25 cellular contexts compared by ENCODE assay signal in genomic region chr4:112185740-112186670, GRCh38. TPM values are rescaled to one million over a fixed set of nuclear protein-coding genes. Genes with fewer than 3 reads are reported as not detected.
DNase-seq lines count a peak whose midpoint lies in the region; ATAC-seq, FAIRE-seq and TF ChIP-seq lines count a peak whose summit lies in the region.
"Had no signal": no experiment of that assay in that cellular context is flagged by ENCODE, and none has a peak within 500 bp of the region (broad histone marks: within the 10 kb centered on the region; RNA-seq: fewer than 3 reads in every experiment).

No MANE protein-coding gene starts in this region.

- peaks cover 0 to 4% (median 3%) of the 10 kb centered on the region in 3 donors for H3K36me3 Mint-ChIP-seq in CD8-positive, alpha-beta memory T cell
- H3K36me3 Mint-ChIP-seq: memory B cell had no signal

- SMC1A ChIA-PET in GM12878 (lab: Charles Lee; ENCODE audit: uncharacterized antibody, unreplicated experiment), result interaction anchor here (1.1 kb wide), 1 partner anchor 39 kb away, joined by 3 read pairs; no protein-coding TSS in a partner anchor

- peak overlapping the region; percentile 23; the same call in 1 of the 2 replicates for H2AFZ ChIP-seq in GM12878 (ENCODE audit: control insufficient read depth, low read depth, low read length)

- H3K9me3 Mint-ChIP-seq in CD8-positive, alpha-beta memory T cell, result no peaks in the 10 kb centered on the region
- H3K9me3 Mint-ChIP-seq: memory B cell; stimulated activated memory B cell treated with anti-CD40 and anti-IgM and Interleukin-4, amounts not matched to agents 10 μg/mL and 1 μg/mL and 100 μg/mL, for 72 hours; T-helper 1 cell treated with Interleukin-12 subunit alpha and Interleukin-12 subunit beta and Interleukin-4 antibody, amounts not matched to agents 30 μg/mL and 1 μg/mL, for 36 hours had no signal

- RAD21 ChIA-PET in GM12878 (lab: Charles Lee; ENCODE audit: unreplicated experiment), result no interaction called here

- H3K9me3 ChIP-seq in GM12878 (replicated peaks; ENCODE audit: control insufficient read depth, insufficient read depth, low read length), result no peaks in the 10 kb centered on the region
- H3K9me3 ChIP-seq in right lobe of liver, result no peaks in the 10 kb centered on the region
- H3K9me3 ChIP-seq in CD8-positive, alpha-beta memory T cell (ENCODE audit: low read length), result no peaks in the 10 kb centered on the region
- H3K9me3 ChIP-seq: ovary had no signal

- TF ChIP-seq POLR2A in NB4 (IDR thresholded peaks at IDR 0.05; ENCODE audit: extremely low read depth, insufficient read length) (no peak), GM12878 (IDR thresholded peaks at IDR 0.05; ENCODE audit: low read depth, low read length) (no peak), right lobe of liver (IDR thresholded peaks at IDR 0.05) (no peak)

- FAIRE-seq in GM12878 (lab: Jason Lieb, UNC), result no peak

- no peak overlapping the region for H3K27ac Mint-ChIP-seq in CD8-positive, alpha-beta memory T cell
- H3K27ac Mint-ChIP-seq: activated CD4-positive, alpha-beta T cell treated with anti-CD3 and anti-CD28 coated beads, Interleukin-2, amount 10 ng/mL, durations not matched to agents 7 days and 5 days; memory B cell; stimulated activated memory B cell treated with anti-CD40 and anti-IgM and Interleukin-4, amounts not matched to agents 10 μg/mL and 1 μg/mL and 100 μg/mL, for 72 hours; T-helper 1 cell treated with Interleukin-12 subunit alpha and Interleukin-12 subunit beta and Interleukin-4 antibody, amounts not matched to agents 30 μg/mL and 1 μg/mL, for 36 hours had no signal

- H3K4me3 Mint-ChIP-seq in CD8-positive, alpha-beta memory T cell, result no peak overlapping the region
- H3K4me3 Mint-ChIP-seq: activated CD4-positive, alpha-beta T cell treated with anti-CD3 and anti-CD28 coated beads, Interleukin-2, amount 10 ng/mL, durations not matched to agents 7 days and 5 days; memory B cell; stimulated activated memory B cell treated with anti-CD40 and anti-IgM and Interleukin-4, amounts not matched to agents 10 μg/mL and 1 μg/mL and 100 μg/mL, for 72 hours; T-helper 1 cell treated with Interleukin-12 subunit alpha and Interleukin-12 subunit beta and Interleukin-4 antibody, amounts not matched to agents 30 μg/mL and 1 μg/mL, for 36 hours had no signal

- in situ Hi-C loops in GM12878 (cut with MboI), result no loop called here

- POLR2A ChIA-PET in GM12878 (lab: Charles Lee), result interaction anchor here (0.7 kb wide), 1 partner anchor 346 kb away, joined by 3 read pairs; no protein-coding TSS in a partner anchor
- POLR2A ChIA-PET in CD8-positive, alpha-beta memory T cell (lab: Charles Lee), result no interaction called here

- CTCF ChIA-PET in GM12878 (lab: Yijun Ruan, JAX), result interaction anchor here (0.6 kb wide), 1 partner anchor 37 kb away, joined by 3 read pairs; no protein-coding TSS in a partner anchor
- CTCF ChIA-PET in CD8-positive, alpha-beta memory T cell (lab: Charles Lee), result no interaction called here

- no peaks in the 10 kb centered on the region for H3K79me2 ChIP-seq in GM12878 (ENCODE audit: control insufficient read depth, insufficient read depth, low read length)

- no peak for ATAC-seq in GM12878
- ATAC-seq in right lobe of liver, result peak; percentile 35 to 67 (median 36)
- no peak for ATAC-seq in HG03135 (IDR thresholded peaks at IDR 0.05; ENCODE audit: unreplicated experiment)
- ATAC-seq: foreskin keratinocyte; right cardiac atrium; stimulated activated memory B cell treated with anti-CD40 and anti-IgM and Interleukin-4, amounts not matched to agents 10 μg/mL and 1 μg/mL and 100 μg/mL, for 72 hours had no signal

- H3K27me3 ChIP-seq in GM12878 (replicated peaks in 1 of 2; ENCODE audit: control insufficient read depth in 2 of 2, insufficient read depth in 2 of 2, low read length in 1 of 2), result no peaks in the 10 kb centered on the region
- H3K27me3 ChIP-seq in right lobe of liver, result no peaks in the 10 kb centered on the region
- no peaks in the 10 kb centered on the region for H3K27me3 ChIP-seq in CD8-positive, alpha-beta memory T cell (ENCODE audit: insufficient read depth, low read length, poor library complexity, severe bottlenecking)
- H3K27me3 ChIP-seq: foreskin keratinocyte, ovary had no signal

- no peak overlapping the region for H3K27ac ChIP-seq in GM12878 (ENCODE audit: control insufficient read depth, insufficient read depth)
- H3K27ac ChIP-seq in right lobe of liver, result no peak overlapping the region
- H3K27ac ChIP-seq in caudate nucleus (ENCODE audit: low read depth, low read length), result no peak overlapping the region
- no peak overlapping the region for H3K27ac ChIP-seq in CD8-positive, alpha-beta memory T cell (ENCODE audit: low read depth, low read length)
- H3K27ac ChIP-seq: C4-2B, foreskin keratinocyte, ovary had no signal

- DNase-seq in CD1c-positive myeloid dendritic cell (ENCODE audit: extremely low spot score) (peak; percentile 9), NB4 (ENCODE audit: low read depth) (peak; percentile 85), GM12878 (ENCODE audit: low read depth, low spot score) (no peak), right lobe of liver (no peak), caudate nucleus (lab: John Stamatoyannopoulos, UW) (no peak), activated T-cell treated with anti-CD3 and anti-CD28 coated beads for 4 hours (no peak)
- DNase-seq in CD8-positive, alpha-beta memory T cell, result no peak
- DNase-seq: activated CD4-positive, alpha-beta T cell treated with anti-CD3 and anti-CD28 coated beads, Interleukin-2, amount 10 ng/mL, durations not matched to agents 7 days and 5 days; activated CD8-positive, alpha-beta memory T cell treated with anti-CD3 and anti-CD28 coated beads, Interleukin-2, amount 50 U/mL, for 48 hours; activated effector memory CD4-positive, alpha-beta T cell treated with Interleukin-2 at 50 U/mL for 16 hours; dermis blood vessel endothelial cell; DMS 273 treated with DMSO at 0.1 percent for 48 hours; foreskin keratinocyte; GOT3; hypothalamus; NCI-H524 treated with DMSO at 0.1 percent for 48 hours; OCI-M1; ovary; right cardiac atrium; SHP77 had no signal

- no peaks in the 10 kb centered on the region for H3K36me3 ChIP-seq in GM12878 (ENCODE audit: control insufficient read depth in 2 of 2, insufficient read depth in 2 of 2, low read length in 1 of 2)
- peaks cover 0 to 2% (median 0%) of the 10 kb centered on the region in 4 donors for H3K36me3 ChIP-seq in right lobe of liver
- no peaks in the 10 kb centered on the region for H3K36me3 ChIP-seq in CD8-positive, alpha-beta memory T cell (ENCODE audit: insufficient read depth, low read length)
- H3K36me3 ChIP-seq: ovary had no signal

- H3K4me3 ChIP-seq in NB4 (ENCODE audit: low read depth, low read length) (no peak overlapping the region), GM12878 (no peak overlapping the region), right lobe of liver (no peak overlapping the region)
- no peak overlapping the region for H3K4me3 ChIP-seq in CD8-positive, alpha-beta memory T cell (ENCODE audit: low read length)
- H3K4me3 ChIP-seq: ovary had no signal

- intact Hi-C loops in GM12878 (cut with micrococcal nuclease; ENCODE audit: unreplicated experiment), result no loop called here
- intact Hi-C loops in right lobe of liver (cut with DNase I), result no loop called here

- peaks cover 11 to 23% (median 13%) of the 10 kb centered on the region in 3 donors for H3K4me1 Mint-ChIP-seq in CD8-positive, alpha-beta memory T cell
- H3K4me1 Mint-ChIP-seq: memory B cell; stimulated activated memory B cell treated with anti-CD40 and anti-IgM and Interleukin-4, amounts not matched to agents 10 μg/mL and 1 μg/mL and 100 μg/mL, for 72 hours had no signal

- H4K20me1 ChIP-seq in GM12878 (ENCODE audit: control insufficient read depth, insufficient read depth), result no peaks in the 10 kb centered on the region

- TF ChIP-seq CTCF in NB4 (IDR thresholded peaks at IDR 0.05; ENCODE audit: low read depth, low read length) (no peak), GM12878 (IDR thresholded peaks at IDR 0.05 in 2 of 3, conservative IDR thresholded peaks at IDR 0.05 in 1 of 3; ENCODE audit: control insufficient read depth in 2 of 3, extremely low read depth in 1 of 3, insufficient read depth in 1 of 3, low read depth in 3 of 3, low read length in 3 of 3) (no peak), right lobe of liver (IDR thresholded peaks at IDR 0.05) (no peak)

- no peak overlapping the region for H3K9ac ChIP-seq in GM12878 (ENCODE audit: control insufficient read depth, insufficient read depth, low read length)

- WGBS in GM12878 (ENCODE audit: insufficient coverage, insufficient replicate concordance, low lambda C conversion rate, missing lambda C conversion rate), result 85% methylated on average over 8 of the region's 8 CpGs
- WGBS in right lobe of liver (ENCODE audit: insufficient coverage, low coverage, low lambda C conversion rate, missing lambda C conversion rate), result 53% methylated on average over 8 of the region's 8 CpGs

- no peak for TF ChIP-seq RAD21 in GM12878 (IDR thresholded peaks at IDR 0.05; ENCODE audit: insufficient read depth, low read depth, low read length)

- no peak overlapping the region for H3K4me2 ChIP-seq in GM12878 (ENCODE audit: control insufficient read depth, insufficient read depth)

- no TSS peak for BruUV-seq in GM12878 (replicated peaks; lab: Mats Ljungman, UMichigan)

- no peaks in the 10 kb centered on the region for H3K27me3 Mint-ChIP-seq in CD8-positive, alpha-beta memory T cell
- H3K27me3 Mint-ChIP-seq: activated CD4-positive, alpha-beta T cell treated with anti-CD3 and anti-CD28 coated beads, Interleukin-2, amount 10 ng/mL, durations not matched to agents 7 days and 5 days; memory B cell; stimulated activated memory B cell treated with anti-CD40 and anti-IgM and Interleukin-4, amounts not matched to agents 10 μg/mL and 1 μg/mL and 100 μg/mL, for 72 hours had no signal

- no peaks in the 10 kb centered on the region for H3K4me1 ChIP-seq in GM12878 (ENCODE audit: control insufficient read depth, insufficient read depth, low read length)
- peaks cover 0 to 9% (median 1%) of the 10 kb centered on the region in 4 donors for H3K4me1 ChIP-seq in right lobe of liver
- peaks cover 10% of the 10 kb centered on the region for H3K4me1 ChIP-seq in CD8-positive, alpha-beta memory T cell (ENCODE audit: insufficient read depth, low read length)

- no peak for TF ChIP-seq EP300 in GM12878 (IDR thresholded peaks at IDR 0.05; ENCODE audit: borderline replicate concordance in 1 of 2, control insufficient read depth in 1 of 2, low read depth in 2 of 2, low read length in 2 of 2)

RNA-seq across cellular contexts. Expression of gene FAM241A, which starts 40.8 kb away (rescaled TPM):
- 1.1 and 1.2 TPM in 2 replicates for total RNA-seq in GM12878 (2013; cell fraction: nucleolus; rRNA removed)
- 2.0 and 2.3 TPM in 2 replicates for total RNA-seq in GM12878 (2014; rRNA removed)
- 2.7 and 2.8 TPM in 2 replicates for total RNA-seq in GM12878 (2014; rRNA removed; fragmentation: Illumina TruSeq; extraction: Trizol)
- 2.1 and 2.2 TPM in 2 replicates for total RNA-seq in GM12878 (2021)
- polyA plus RNA-seq in GM12878 (2011; ENCODE audit: low read depth), result 0.54 TPM
- 0.20 and 0.22 TPM in 2 replicates for polyA plus RNA-seq in GM12878 (2011; rRNA removed)
- 0.04 and 0.07 TPM in 2 replicates for polyA plus RNA-seq in GM12878 (2011; cell fraction: cytosol; rRNA removed)
- polyA plus RNA-seq in GM12878 (2011; cell fraction: nucleus; rRNA removed), result 0.09 and 0.10 TPM in 2 replicates
- polyA plus RNA-seq in GM12878 (2012), result 1.2 and 1.3 TPM in 2 replicates
- 3.2 and 4.5 TPM in 2 replicates for polyA plus RNA-seq in GM12878 (2014; fragmentation: Illumina TruSeq; extraction: Trizol)
- 1 to 10 TPM in 1 of 2 experiments, under 1 TPM in 1; 0.82 to 1.4 TPM for polyA plus RNA-seq in GM12878 (2014; fragmentation: Nextera tagmentation; extraction: Ambion mirVana)
- 2.0 and 2.6 TPM in 2 replicates for polyA plus RNA-seq in GM12878 (2014; rRNA removed)
- 1 to 10 TPM; 7.0 to 7.5 TPM for polyA plus RNA-seq in GM12878 (2016; fragmentation: Nextera tagmentation; extraction: Ambion mirVana)
- 0.26 and 0.29 TPM in 2 replicates for polyA minus RNA-seq in GM12878 (2011; rRNA and poly(A)+ RNA removed)
- not detected in 2 replicates for polyA minus RNA-seq in GM12878 (2011; cell fraction: cytosol; rRNA and poly(A)+ RNA removed)
- 0.48 and 1.1 TPM in 2 replicates for polyA minus RNA-seq in GM12878 (2011; cell fraction: nucleus; rRNA and poly(A)+ RNA removed)
- total RNA-seq in right lobe of liver, result 1 to 10 TPM in 5 of 6 experiments, under 1 TPM in 1; 0.99 to 3.5 (median 2.1) TPM
- 1 to 10 TPM; 7.4 to 7.8 TPM for total RNA-seq in CD8-positive, alpha-beta memory T cell
- polyA plus RNA-seq in CD8-positive, alpha-beta memory T cell, result 1.4 TPM

RNA-seq across cellular contexts. Expression of gene AP1AR, which starts 45.6 kb away (rescaled TPM):
- 27.8 and 30.2 TPM in 2 replicates for total RNA-seq in GM12878 (2013; cell fraction: nucleolus; rRNA removed)
- total RNA-seq in GM12878 (2014; rRNA removed) (16.8 and 23.2 TPM in 2 replicates), GM12878 (2014; rRNA removed; fragmentation: Illumina TruSeq; extraction: Trizol) (20.2 and 20.9 TPM in 2 replicates), GM12878 (2021) (18.2 and 19.8 TPM in 2 replicates), right lobe of liver (10 to 100 TPM in 4 of 6 experiments, 1 to 10 TPM in 2; 9.2 to 13.8 (median 11.1) TPM)
- 3.3 TPM for polyA plus RNA-seq in GM12878 (2011; ENCODE audit: low read depth)
- polyA plus RNA-seq in GM12878 (2011; rRNA removed) (29.1 and 52.5 TPM in 2 replicates), GM12878 (2014; fragmentation: Illumina TruSeq; extraction: Trizol) (14.4 and 19.7 TPM in 2 replicates), GM12878 (2014; fragmentation: Nextera tagmentation; extraction: Ambion mirVana) (1 to 10 TPM; 5.6 to 7.2 TPM), GM12878 (2014; rRNA removed) (12.9 and 14.7 TPM in 2 replicates), GM12878 (2016; fragmentation: Nextera tagmentation; extraction: Ambion mirVana) (10 to 100 TPM; 15.9 to 17.1 TPM)
- 6.4 and 7.7 TPM in 2 replicates for polyA plus RNA-seq in GM12878 (2011; cell fraction: cytosol; rRNA removed)
- 16.9 and 21.3 TPM in 2 replicates for polyA plus RNA-seq in GM12878 (2011; cell fraction: nucleus; rRNA removed)
- polyA plus RNA-seq in GM12878 (2012), result 7.2 and 10.6 TPM in 2 replicates
- 3.8 and 6.7 TPM in 2 replicates for polyA minus RNA-seq in GM12878 (2011; rRNA and poly(A)+ RNA removed)
- polyA minus RNA-seq in GM12878 (2011; cell fraction: cytosol; rRNA and poly(A)+ RNA removed), result 10.6 and 11.9 TPM in 2 replicates
- 9.9 and 13.1 TPM in 2 replicates for polyA minus RNA-seq in GM12878 (2011; cell fraction: nucleus; rRNA and poly(A)+ RNA removed)
- total RNA-seq in CD8-positive, alpha-beta memory T cell, result 10 to 100 TPM; 23.2 to 27.1 TPM
- polyA plus RNA-seq in CD8-positive, alpha-beta memory T cell, result 27.5 TPM

Comparison
In these comparisons a context has a peak if more than half of its experiments do, and no peak if none do; other contexts are left out.
1. DNase-seq: peak in CD1c-positive myeloid dendritic cell (single experiment) and NB4 (single experiment); none in GM12878 (single experiment), right lobe of liver (0 of 3), caudate nucleus (0 of 61), activated T-cell treated with anti-CD3 and anti-CD28 coated beads for 4 hours (single experiment) and CD8-positive, alpha-beta memory T cell (0 of 5).
2. ATAC-seq: peak in right lobe of liver (4 of 4); none in GM12878 (single experiment) and HG03135 (single experiment).